ENCODE assay signal across 15 cellular contexts in genomic region chr12:10182662-10183061, GRCh38. TPM values are rescaled to one million over a fixed set of nuclear protein-coding genes. Genes with fewer than 3 reads are reported as not detected.
DNase-seq lines count a peak whose midpoint lies in the region; ATAC-seq and TF ChIP-seq lines count a peak whose summit lies in the region.
"Had no signal": no experiment of that assay in that cellular context is flagged by ENCODE, and none has a peak within 500 bp of the region (broad histone marks: within the 10 kb centered on the region; RNA-seq: fewer than 3 reads in every experiment).

No MANE protein-coding gene starts in this region.

- DNase-seq in AG08396 (ENCODE audit: low spot score) (peak; percentile 37), Kasumi-1 (lab: John Stamatoyannopoulos, UW) (peak; percentile 9 to 13), amniotic epithelial cell (ENCODE audit: low read depth) (peak; percentile 92), kidney tubule cell (ENCODE audit: low spot score) (peak; percentile 47), left ventricle myocardium superior (no peak)
- DNase-seq: activated CD4-positive, alpha-beta T cell treated with anti-CD3 and anti-CD28 coated beads, Interleukin-2, amount 50 U/mL, for 48 hours; activated gamma-delta T cell treated with Interleukin-2 at 50 U/mL for 16 hours; CD4-positive, alpha-beta memory T cell; cortex of kidney; NCI-H446 treated with DMSO at 0.1 percent for 48 hours; right lobe of liver; transverse colon had no signal

- intact Hi-C loops in left ventricle myocardium superior (cut with micrococcal nuclease) = no loop called here

- ATAC-seq in left ventricle myocardium superior (no peak), GM18505 (IDR thresholded peaks at IDR 0.05; ENCODE audit: unreplicated experiment) (no peak), GM19324 (IDR thresholded peaks at IDR 0.05; ENCODE audit: low FRiP score, unreplicated experiment) (no peak), GM21717 (IDR thresholded peaks at IDR 0.05; ENCODE audit: unreplicated experiment) (no peak)

- no peak for TF ChIP-seq POLR2A in GM18505 (IDR thresholded peaks at IDR 0.05; ENCODE audit: borderline replicate concordance, extremely low read depth, insufficient read depth, insufficient read length)

RNA-seq across cellular contexts. Expression of gene TMEM52B, which starts 3.8 kb away (rescaled TPM):
- not detected for total RNA-seq in left ventricle myocardium superior
- total RNA-seq: CD4-positive, alpha-beta memory T cell; transverse colon had no signal

RNA-seq across cellular contexts. Expression of gene OLR1, which starts 10.7 kb away (rescaled TPM):
- total RNA-seq in left ventricle myocardium superior = 0.64 TPM

RNA-seq across cellular contexts. Expression of gene GABARAPL1, which starts 30.0 kb away (rescaled TPM):
- 217 TPM for total RNA-seq in left ventricle myocardium superior

RNA-seq across cellular contexts. Expression of gene CLEC7A, which starts 52.7 kb away (rescaled TPM):
- total RNA-seq in left ventricle myocardium superior = 2.8 TPM
